Comparison of ENCODE assay signal across 1 cellular context in genomic region chr1:91761303-91761721, GRCh38.
TF ChIP-seq lines count a peak whose summit lies in the region.

No MANE protein-coding gene starts in this region.

TF ChIP-seq in HepG2, 621 proteins besides CTCF, POLR2A, EP300 and RAD21:
- TF ChIP-seq ZNF607 (CRISPR knock-in tag; IDR thresholded peaks at IDR 0.05; ENCODE audit: borderline replicate concordance) (no peak), FOXC1 (CRISPR knock-in tag; IDR thresholded peaks at IDR 0.05; ENCODE audit: borderline replicate concordance) (no peak), THYN1 (CRISPR knock-in tag; IDR thresholded peaks at IDR 0.05; ENCODE audit: borderline replicate concordance, low read depth) (no peak), SOX5 (CRISPR knock-in tag; IDR thresholded peaks at IDR 0.05; ENCODE audit: borderline replicate concordance) (peak; percentile 30; the same call in 1 of the 2 replicates), ZBTB21 (CRISPR knock-in tag; IDR thresholded peaks at IDR 0.05) (no peak), SOX13 (IDR thresholded peaks at IDR 0.05) (no peak; the same call in 1 of the 2 replicates), SOX13 (CRISPR knock-in tag; conservative IDR thresholded peaks at IDR 0.05 in 1 of 2, IDR thresholded peaks at IDR 0.05 in 1 of 2) (peak in 1 of 2 experiments; percentile 83; a peak in 2 of 4 replicates), RARA (CRISPR knock-in tag; IDR thresholded peaks at IDR 0.05) (no peak), RBAK (CRISPR knock-in tag; IDR thresholded peaks at IDR 0.05) (no peak), SOX6 (IDR thresholded peaks at IDR 0.05) (no peak), SOX6 (CRISPR knock-in tag; IDR thresholded peaks at IDR 0.05) (peak; percentile 42; the same call in 1 of the 2 replicates), JUN (CRISPR knock-in tag; IDR thresholded peaks at IDR 0.05) (no peak), ZNF34 (CRISPR knock-in tag; IDR thresholded peaks at IDR 0.05; ENCODE audit: borderline replicate concordance) (no peak), TCF12 (IDR thresholded peaks at IDR 0.05) (no peak), TCF12 (CRISPR knock-in tag; IDR thresholded peaks at IDR 0.05) (no peak), LCORL (IDR thresholded peaks at IDR 0.05) (no peak), LCORL (CRISPR knock-in tag; IDR thresholded peaks at IDR 0.05) (no peak)
- TF ChIP-seq, protein P1, sequence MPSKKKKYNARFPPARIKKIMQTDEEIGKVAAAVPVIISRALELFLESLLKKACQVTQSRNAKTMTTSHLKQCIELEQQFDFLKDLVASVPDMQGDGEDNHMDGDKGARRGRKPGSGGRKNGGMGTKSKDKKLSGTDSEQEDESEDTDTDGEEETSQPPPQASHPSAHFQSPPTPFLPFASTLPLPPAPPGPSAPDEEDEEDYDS (CRISPR knock-in tag; IDR thresholded peaks at IDR 0.05) = no peak
- TF ChIP-seq, protein P2, sequence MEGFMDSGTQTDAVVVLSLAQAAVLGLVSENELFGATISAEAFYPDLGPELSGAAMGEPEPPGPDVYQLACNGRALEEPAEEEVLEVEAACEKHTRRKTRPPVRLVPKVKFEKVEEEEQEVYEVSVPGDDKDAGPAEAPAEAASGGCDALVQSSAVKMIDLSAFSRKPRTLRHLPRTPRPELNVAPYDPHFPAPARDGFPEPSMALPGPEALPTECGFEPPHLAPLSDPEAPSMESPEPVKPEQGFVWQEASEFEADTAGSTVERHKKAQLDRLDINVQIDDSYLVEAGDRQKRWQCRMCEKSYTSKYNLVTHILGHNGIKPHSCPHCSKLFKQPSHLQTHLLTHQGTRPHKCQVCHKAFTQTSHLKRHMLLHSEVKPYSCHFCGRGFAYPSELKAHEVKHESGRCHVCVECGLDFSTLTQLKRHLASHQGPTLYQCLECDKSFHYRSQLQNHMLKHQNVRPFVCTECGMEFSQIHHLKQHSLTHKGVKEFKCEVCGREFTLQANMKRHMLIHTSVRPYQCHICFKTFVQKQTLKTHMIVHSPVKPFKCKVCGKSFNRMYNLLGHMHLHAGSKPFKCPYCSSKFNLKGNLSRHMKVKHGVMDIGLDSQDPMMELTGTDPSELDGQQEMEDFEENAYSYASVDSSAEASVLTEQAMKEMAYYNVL (CRISPR knock-in tag; IDR thresholded peaks at IDR 0.05; ENCODE audit: borderline replicate concordance) = 0 out of 2 replicates have a peak, but pooled peaks have one; percentile 25
- TF ChIP-seq, protein P3, sequence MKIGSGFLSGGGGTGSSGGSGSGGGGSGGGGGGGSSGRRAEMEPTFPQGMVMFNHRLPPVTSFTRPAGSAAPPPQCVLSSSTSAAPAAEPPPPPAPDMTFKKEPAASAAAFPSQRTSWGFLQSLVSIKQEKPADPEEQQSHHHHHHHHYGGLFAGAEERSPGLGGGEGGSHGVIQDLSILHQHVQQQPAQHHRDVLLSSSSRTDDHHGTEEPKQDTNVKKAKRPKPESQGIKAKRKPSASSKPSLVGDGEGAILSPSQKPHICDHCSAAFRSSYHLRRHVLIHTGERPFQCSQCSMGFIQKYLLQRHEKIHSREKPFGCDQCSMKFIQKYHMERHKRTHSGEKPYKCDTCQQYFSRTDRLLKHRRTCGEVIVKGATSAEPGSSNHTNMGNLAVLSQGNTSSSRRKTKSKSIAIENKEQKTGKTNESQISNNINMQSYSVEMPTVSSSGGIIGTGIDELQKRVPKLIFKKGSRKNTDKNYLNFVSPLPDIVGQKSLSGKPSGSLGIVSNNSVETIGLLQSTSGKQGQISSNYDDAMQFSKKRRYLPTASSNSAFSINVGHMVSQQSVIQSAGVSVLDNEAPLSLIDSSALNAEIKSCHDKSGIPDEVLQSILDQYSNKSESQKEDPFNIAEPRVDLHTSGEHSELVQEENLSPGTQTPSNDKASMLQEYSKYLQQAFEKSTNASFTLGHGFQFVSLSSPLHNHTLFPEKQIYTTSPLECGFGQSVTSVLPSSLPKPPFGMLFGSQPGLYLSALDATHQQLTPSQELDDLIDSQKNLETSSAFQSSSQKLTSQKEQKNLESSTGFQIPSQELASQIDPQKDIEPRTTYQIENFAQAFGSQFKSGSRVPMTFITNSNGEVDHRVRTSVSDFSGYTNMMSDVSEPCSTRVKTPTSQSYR (CRISPR knock-in tag; IDR thresholded peaks at IDR 0.05; ENCODE audit: borderline replicate concordance) = peak; percentile 71; the same call in 1 of the 2 replicates
